In the genomic region with DNA sequence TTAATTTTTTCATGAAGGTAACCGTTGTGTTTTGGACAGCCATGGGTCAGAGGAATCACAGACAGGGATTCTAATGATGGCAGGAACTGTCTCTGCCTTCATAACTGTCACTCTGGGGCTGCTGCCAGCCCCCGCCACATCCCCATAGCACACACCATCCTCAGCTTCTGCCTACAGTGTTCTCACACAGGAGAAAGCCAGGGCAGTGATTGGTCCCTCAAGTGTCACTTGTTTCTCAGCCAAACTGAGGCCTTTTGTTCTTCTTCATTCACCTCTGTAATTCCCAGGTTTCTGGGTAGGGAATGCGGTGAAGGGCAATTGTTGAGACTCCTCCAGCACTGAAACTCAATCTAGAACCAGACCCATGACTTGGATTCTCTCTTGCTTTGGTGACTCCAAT, we compare ENCODE assay signal across 32 cellular contexts.
"Had no signal": no experiment of that assay in that cellular context is flagged by ENCODE, and none has a peak within 500 bp of the region (broad histone marks: within the 10 kb centered on the region; RNA-seq: fewer than 3 reads in every experiment).

No MANE protein-coding gene starts in this region.

- DNase-seq: activated B cell treated with CpG ODN at 0.5 μM for 24 hours; activated CD4-positive, alpha-beta T cell treated with anti-CD3 and anti-CD28 coated beads for 48 hours; activated CD4-positive, alpha-beta T cell treated with anti-CD3 and anti-CD28 coated beads, Interleukin-2, amount 50 U/mL, for 1 hour; activated CD4-positive, alpha-beta T cell treated with anti-CD3 and anti-CD28 coated beads, Interleukin-2, amount 50 U/mL, for 48 hours; activated CD8-positive, alpha-beta memory T cell treated with anti-CD3 and anti-CD28 coated beads for 24 hours; activated CD8-positive, alpha-beta T cell treated with anti-CD3 and anti-CD28 coated beads for 36 hours; activated effector memory CD4-positive, alpha-beta T cell treated with Interleukin-2 at 50 U/mL for 16 hours; activated gamma-delta T cell treated with Interleukin-2 at 50 U/mL for 16 hours; activated naive CD4-positive, alpha-beta T cell treated with anti-CD3 and anti-CD28 coated beads, Interleukin-2, amount 50 U/mL, for 16 hours; activated naive CD4-positive, alpha-beta T cell treated with Interleukin-2 at 50 U/mL for 16 hours; activated T-cell treated with anti-CD3 and anti-CD28 coated beads, Interleukin-2, amount 50 U/mL, for 4 hours; amniotic stem cell; anterior cingulate cortex; brain microvascular endothelial cell; dorsolateral prefrontal cortex; effector memory CD4-positive, alpha-beta T cell; endodermal cell; foreskin fibroblast; gastrocnemius medialis; glutamatergic neuron; T-cell; T1000; WERI-Rb-1 had no signal

- H3K27ac ChIP-seq: brain microvascular endothelial cell, coronary artery, gastrocnemius medialis, WERI-Rb-1 had no signal

- H3K9me3 Mint-ChIP-seq: activated B cell treated with CpG ODN at 0.5 μM for 24 hours; activated CD8-positive, alpha-beta T cell treated with anti-CD3 and anti-CD28 coated beads for 36 hours; activated T-cell treated with anti-CD3 and anti-CD28 coated beads, Interleukin-2, amount 50 U/mL, for 4 hours; activated T-helper 17 cell treated with anti-CD3 and anti-CD28 coated beads, Interleukin-2, amount 50 U/mL, for 72 hours; central memory CD8-positive, alpha-beta T cell; dendritic cell treated with granulocyte-macrophage colony-stimulating factor and Interleukin-4, amounts not matched to agents 40 ng/mL and 50 ng/mL, for 4 days; endodermal cell; T-cell; T-helper 1 cell treated with Interleukin-12 subunit alpha and Interleukin-12 subunit beta and Interleukin-4 antibody, amounts not matched to agents 30 μg/mL and 1 μg/mL, for 36 hours; T-helper 2 cell treated with Interferon-gamma antibody and Interleukin-4, amounts not matched to agents 5 μg/mL and 100 μg/mL, for 36 hours had no signal

- H3K4me1 ChIP-seq: gastrocnemius medialis had no signal

- H3K27ac Mint-ChIP-seq: activated B cell treated with CpG ODN at 0.5 μM for 24 hours; activated CD8-positive, alpha-beta T cell treated with anti-CD3 and anti-CD28 coated beads for 36 hours; activated naive CD8-positive, alpha-beta T cell; activated T-helper 17 cell treated with anti-CD3 and anti-CD28 coated beads, Interleukin-2, amount 50 U/mL, for 72 hours; dendritic cell treated with granulocyte-macrophage colony-stimulating factor and Interleukin-4, amounts not matched to agents 40 ng/mL and 50 ng/mL, for 4 days; endodermal cell; T-cell; T-helper 1 cell treated with Interleukin-12 subunit alpha and Interleukin-12 subunit beta and Interleukin-4 antibody, amounts not matched to agents 30 μg/mL and 1 μg/mL, for 36 hours; T-helper 2 cell treated with Interferon-gamma antibody and Interleukin-4, amounts not matched to agents 5 μg/mL and 100 μg/mL, for 36 hours had no signal

- ATAC-seq: activated CD4-positive, CD25-positive, alpha-beta regulatory T cell treated with anti-CD3 and anti-CD28 coated beads, Interleukin-2, amount 50 U/mL, for 24 hours; activated CD8-positive, alpha-beta T cell treated with anti-CD3 and anti-CD28 coated beads for 36 hours; activated T-cell treated with anti-CD3 and anti-CD28 coated beads, Interleukin-2, amount 50 U/mL, for 4 hours; activated T-helper 17 cell treated with anti-CD3 and anti-CD28 coated beads, Interleukin-2, amount 50 U/mL, for 72 hours; esophagus mucosa; gastrocnemius medialis; T-cell had no signal

- H3K4me3 ChIP-seq: coronary artery, dorsolateral prefrontal cortex, gastrocnemius medialis had no signal

- H3K27me3 Mint-ChIP-seq: activated naive CD8-positive, alpha-beta T cell; dendritic cell treated with granulocyte-macrophage colony-stimulating factor and Interleukin-4, amounts not matched to agents 40 ng/mL and 50 ng/mL, for 4 days had no signal

- H3K4me1 Mint-ChIP-seq: activated B cell treated with CpG ODN at 0.5 μM for 24 hours; activated T-helper 17 cell treated with anti-CD3 and anti-CD28 coated beads, Interleukin-2, amount 50 U/mL, for 72 hours; central memory CD8-positive, alpha-beta T cell; T-cell had no signal

- H3K9me3 ChIP-seq: gastrocnemius medialis had no signal

- H3K36me3 ChIP-seq: brain microvascular endothelial cell, gastrocnemius medialis, WERI-Rb-1 had no signal

- H3K4me3 Mint-ChIP-seq: activated B cell treated with CpG ODN at 0.5 μM for 24 hours; activated CD8-positive, alpha-beta T cell treated with anti-CD3 and anti-CD28 coated beads for 36 hours; activated naive CD8-positive, alpha-beta T cell; activated T-cell treated with anti-CD3 and anti-CD28 coated beads, Interleukin-2, amount 50 U/mL, for 4 hours; activated T-helper 17 cell treated with anti-CD3 and anti-CD28 coated beads, Interleukin-2, amount 50 U/mL, for 72 hours; central memory CD8-positive, alpha-beta T cell; dendritic cell treated with granulocyte-macrophage colony-stimulating factor and Interleukin-4, amounts not matched to agents 40 ng/mL and 50 ng/mL, for 4 days; endodermal cell; T-cell; T-helper 1 cell treated with Interleukin-12 subunit alpha and Interleukin-12 subunit beta and Interleukin-4 antibody, amounts not matched to agents 30 μg/mL and 1 μg/mL, for 36 hours; T-helper 2 cell treated with Interferon-gamma antibody and Interleukin-4, amounts not matched to agents 5 μg/mL and 100 μg/mL, for 36 hours had no signal

- H3K36me3 Mint-ChIP-seq: activated naive CD8-positive, alpha-beta T cell; T-cell had no signal

- H3K27me3 ChIP-seq: brain microvascular endothelial cell, dorsolateral prefrontal cortex, gastrocnemius medialis had no signal
